In genomic region chr4:3010577-3010976, GRCh38 we compare ENCODE assay signal across 22 cellular contexts. TPM values are rescaled to one million over a fixed set of nuclear protein-coding genes. Genes with fewer than 3 reads are reported as not detected.
DNase-seq lines count a peak whose midpoint lies in the region; ATAC-seq and TF ChIP-seq lines count a peak whose summit lies in the region.
"Had no signal": no experiment of that assay in that cellular context is flagged by ENCODE, and none has a peak within 500 bp of the region (broad histone marks: within the 10 kb centered on the region; RNA-seq: fewer than 3 reads in every experiment).

No MANE protein-coding gene starts in this region.

- peak; percentile 58 for ATAC-seq in foreskin keratinocyte
- ATAC-seq: CD8-positive, alpha-beta T cell; stimulated activated naive CD8-positive, alpha-beta T cell treated with anti-CD3 and anti-CD28 coated beads, Interleukin-15, amount 100 ng/mL, for 72 hours; WTC11 had no signal

- peak overlapping the region; percentile 70 for H3K9ac ChIP-seq in adipocyte (ENCODE audit: low read length)

- peak overlapping the region; percentile 66 for H3K4me3 ChIP-seq in adipocyte (ENCODE audit: low read length)
- no peak overlapping the region for H3K4me3 ChIP-seq in skin epidermis
- H3K4me3 ChIP-seq in tibial artery: no peak overlapping the region

- H3K27ac ChIP-seq in foreskin keratinocyte (peak overlapping the region; percentile 98), skin epidermis (peak overlapping the region in 18 of 21 experiments; percentile 13 to 80 (median 56)), tibial artery (no peak overlapping the region)
- H3K27ac ChIP-seq: HL-60 had no signal

- TF ChIP-seq CTCF in foreskin keratinocyte (conservative IDR thresholded peaks at IDR 0.05) (peak; percentile 25), tibial artery (IDR thresholded peaks at IDR 0.05) (no peak)

- H3K27me3 ChIP-seq in adipocyte (replicated peaks; ENCODE audit: control insufficient read depth, insufficient read depth, low read length): no peaks in the 10 kb centered on the region
- H3K27me3 ChIP-seq in foreskin keratinocyte: no peaks in the 10 kb centered on the region
- H3K27me3 ChIP-seq in tibial artery: no peaks in the 10 kb centered on the region

- H3K4me1 ChIP-seq in adipocyte (ENCODE audit: control insufficient read depth, insufficient read depth, low read length): peaks cover 24% of the 10 kb centered on the region
- H3K4me1 ChIP-seq in foreskin keratinocyte: peaks cover 14% of the 10 kb centered on the region
- peaks cover 0 to 12% (median 0%) of the 10 kb centered on the region in 4 donors for H3K4me1 ChIP-seq in tibial artery

- H3K36me3 ChIP-seq in adipocyte (ENCODE audit: control insufficient read depth, insufficient read depth, low read length, severe bottlenecking): no peaks in the 10 kb centered on the region
- H3K36me3 ChIP-seq in tibial artery: no peaks in the 10 kb centered on the region

- intact Hi-C loops in tibial artery (cut with DNase I; ENCODE audit: low total_unique reads): no loop called here

- DNase-seq in HT-29 (ENCODE audit: low spot score) (peak; percentile 5), adipocyte (ENCODE audit: low read depth) (no peak), foreskin keratinocyte (peak; percentile 31 to 62), tibial artery (no peak), NCI-H2227 (lab: John Stamatoyannopoulos, UW; ENCODE audit: unreplicated experiment) (no peak), inferior parietal cortex (ENCODE audit: extremely low spot score) (no peak), HuH-7 (ENCODE audit: low spot score) (no peak)
- DNase-seq: activated CD8-positive, alpha-beta memory T cell treated with anti-CD3 and anti-CD28 coated beads for 24 hours; CD8-positive, alpha-beta T cell; central memory CD4-positive, alpha-beta T cell; DND-41; H7; hypothalamus; KG1; NCI-H1092; NCI-H2081 treated with DMSO at 0.1 percent for 48 hours; NCI-H510A treated with DMSO at 0.1 percent for 48 hours; SHP77 treated with DMSO at 0.1 percent for 48 hours; stimulated activated naive CD8-positive, alpha-beta T cell treated with anti-CD3 and anti-CD28 coated beads, Interleukin-15, amount 100 ng/mL, for 72 hours had no signal

- H3K9me3 ChIP-seq in adipocyte (ENCODE audit: control insufficient read depth, low read length) (no peaks in the 10 kb centered on the region), tibial artery (no peaks in the 10 kb centered on the region)

RNA-seq across cellular contexts. Expression of gene GRK4, which starts 47.2 kb away (rescaled TPM):
- 2.3 and 3.7 TPM in 2 replicates for total RNA-seq in HT-29 (2014; rRNA removed; shearing (Covaris generic))
- 2.7 and 2.8 TPM in 2 replicates for total RNA-seq in foreskin keratinocyte
- 1.8 and 2.0 TPM in 2 replicates for polyA plus RNA-seq in foreskin keratinocyte

RNA-seq across cellular contexts. Expression of gene NOP14, which starts 47.4 kb away (rescaled TPM):
- 26.2 and 29.2 TPM in 2 replicates for total RNA-seq in HT-29 (2014; rRNA removed; shearing (Covaris generic))
- 42.2 and 52.5 TPM in 2 replicates for total RNA-seq in foreskin keratinocyte
- 27.3 and 34.3 TPM in 2 replicates for polyA plus RNA-seq in foreskin keratinocyte

Comparison
In these comparisons a context has a peak if more than half of its experiments do, and no peak if none do; other contexts are left out.
1. DNase-seq: peak in HT-29 (single experiment) and foreskin keratinocyte (2 of 2); none in adipocyte (single experiment), tibial artery (0 of 2), NCI-H2227 (single experiment), inferior parietal cortex (single experiment) and HuH-7 (single experiment).
2. H3K27ac ChIP-seq: peak in foreskin keratinocyte (single experiment) and skin epidermis (18 of 21); none in tibial artery (0 of 2).